11 cellular contexts compared by ENCODE assay signal in genomic region chr2:173991857-173992588, GRCh38. TPM values are rescaled to one million over a fixed set of nuclear protein-coding genes. Genes with fewer than 3 reads are reported as not detected.
DNase-seq lines count a peak whose midpoint lies in the region; ATAC-seq and TF ChIP-seq lines count a peak whose summit lies in the region.
"Had no signal": no experiment of that assay in that cellular context is flagged by ENCODE, and none has a peak within 500 bp of the region (broad histone marks: within the 10 kb centered on the region; RNA-seq: fewer than 3 reads in every experiment).

No MANE protein-coding gene starts in this region.

- DNase-seq in astrocyte of the spinal cord (ENCODE audit: low read depth, low spot score) (peak; percentile 33), hepatocyte (ENCODE audit: low spot score) (no peak), globus pallidus (ENCODE audit: low spot score) (no peak), HUDEP-2 (lab: John Stamatoyannopoulos, UW; ENCODE audit: unreplicated experiment in 76 of 76) (no peak)
- DNase-seq in natural killer cell treated with Interleukin-12 subunit alpha and Interleukin-12 subunit beta and Interleukin-15 and Interleukin-18, amount 100 ng/mL, for 72 hours (ENCODE audit: low spot score) = no peak
- no peak for DNase-seq in T-helper 2 cell treated with Interferon-gamma antibody and Interleukin-4, amounts not matched to agents 5 μg/mL and 100 μg/mL, for 36 hours (ENCODE audit: low spot score)
- DNase-seq: activated CD4-positive, alpha-beta T cell treated with anti-CD3 and anti-CD28 coated beads for 4 hours; foreskin melanocyte had no signal

- H3K4me3 Mint-ChIP-seq in natural killer cell treated with Interleukin-12 subunit alpha and Interleukin-12 subunit beta and Interleukin-15 and Interleukin-18, amount 100 ng/mL, for 72 hours = no peak overlapping the region
- no peak overlapping the region for H3K4me3 Mint-ChIP-seq in T-helper 2 cell treated with Interferon-gamma antibody and Interleukin-4, amounts not matched to agents 5 μg/mL and 100 μg/mL, for 36 hours
- H3K4me3 Mint-ChIP-seq: activated naive CD8-positive, alpha-beta T cell had no signal

- peaks cover 11 to 13% of the 10 kb centered on the region in 2 donors for H3K27me3 Mint-ChIP-seq in natural killer cell treated with Interleukin-12 subunit alpha and Interleukin-12 subunit beta and Interleukin-15 and Interleukin-18, amount 100 ng/mL, for 72 hours
- peaks cover 5% of the 10 kb centered on the region for H3K27me3 Mint-ChIP-seq in T-helper 2 cell treated with Interferon-gamma antibody and Interleukin-4, amounts not matched to agents 5 μg/mL and 100 μg/mL, for 36 hours (ENCODE audit: low read depth)
- H3K27me3 Mint-ChIP-seq: activated naive CD8-positive, alpha-beta T cell had no signal

- H3K27ac Mint-ChIP-seq in natural killer cell treated with Interleukin-12 subunit alpha and Interleukin-12 subunit beta and Interleukin-15 and Interleukin-18, amount 100 ng/mL, for 72 hours = no peak overlapping the region
- no peak overlapping the region for H3K27ac Mint-ChIP-seq in T-helper 2 cell treated with Interferon-gamma antibody and Interleukin-4, amounts not matched to agents 5 μg/mL and 100 μg/mL, for 36 hours
- H3K27ac Mint-ChIP-seq: activated naive CD8-positive, alpha-beta T cell had no signal

- H3K9me2 ChIP-seq in hepatocyte (replicated peaks; ENCODE audit: insufficient read depth) = no peaks in the 10 kb centered on the region

- in situ Hi-C loops in astrocyte of the spinal cord (cut with HindIII; ENCODE audit: low sequenced_read_pairs) = no loop called here

- H4K20me1 ChIP-seq in hepatocyte (ENCODE audit: insufficient read depth, poor library complexity, severe bottlenecking) = no peaks in the 10 kb centered on the region

- H3K4me1 Mint-ChIP-seq in natural killer cell treated with Interleukin-12 subunit alpha and Interleukin-12 subunit beta and Interleukin-15 and Interleukin-18, amount 100 ng/mL, for 72 hours (ENCODE audit: low read depth in 2 of 2) = no peaks in the 10 kb centered on the region
- peaks cover 10% of the 10 kb centered on the region for H3K4me1 Mint-ChIP-seq in T-helper 2 cell treated with Interferon-gamma antibody and Interleukin-4, amounts not matched to agents 5 μg/mL and 100 μg/mL, for 36 hours (ENCODE audit: low read depth)

- H3K27me3 ChIP-seq in hepatocyte (no peaks in the 10 kb centered on the region), stomach smooth muscle (ENCODE audit: control insufficient read depth in 1 of 2, insufficient read depth in 2 of 2, low read length in 2 of 2) (no peaks in the 10 kb centered on the region)

- 77% methylated on average over 5 of the region's 5 CpGs for WGBS in hepatocyte (ENCODE audit: low lambda C conversion rate, missing lambda C conversion rate)

- H3K27ac ChIP-seq in HEK293 (ENCODE audit: extremely low read depth, low read depth, low read length) (no peak overlapping the region), hepatocyte (no peak overlapping the region), stomach smooth muscle (ENCODE audit: low read length) (peak overlapping the region; percentile 60)

- H3K4me2 ChIP-seq in hepatocyte = peak overlapping the region; percentile 55

- POLR2A ChIA-PET in HEK293 (lab: Yijun Ruan, JAX) = interaction anchor here (0.5 kb wide), 1 partner anchor 471 kb away, joined by 3 read pairs; no protein-coding TSS in a partner anchor

- H3K9me3 ChIP-seq in HEK293 (ENCODE audit: control insufficient read depth, insufficient read depth, low read depth, low read length) (no peaks in the 10 kb centered on the region), hepatocyte (ENCODE audit: low read depth) (no peaks in the 10 kb centered on the region), stomach smooth muscle (ENCODE audit: control insufficient read depth in 2 of 2, low read length in 2 of 2) (no peaks in the 10 kb centered on the region)

- H3K36me3 ChIP-seq in HEK293 (ENCODE audit: control insufficient read depth in 2 of 2, insufficient read depth in 1 of 2, low read length in 2 of 2) = no peaks in the 10 kb centered on the region
- H3K36me3 ChIP-seq in hepatocyte (replicated peaks; ENCODE audit: insufficient read depth, low read depth) = no peaks in the 10 kb centered on the region
- no peaks in the 10 kb centered on the region for H3K36me3 ChIP-seq in stomach smooth muscle (ENCODE audit: control insufficient read depth in 2 of 2, insufficient read depth in 2 of 2, low read length in 2 of 2)

- H3K9me3 Mint-ChIP-seq in natural killer cell treated with Interleukin-12 subunit alpha and Interleukin-12 subunit beta and Interleukin-15 and Interleukin-18, amount 100 ng/mL, for 72 hours = no peaks in the 10 kb centered on the region
- H3K9me3 Mint-ChIP-seq in T-helper 2 cell treated with Interferon-gamma antibody and Interleukin-4, amounts not matched to agents 5 μg/mL and 100 μg/mL, for 36 hours = no peaks in the 10 kb centered on the region

- no peak for ATAC-seq in natural killer cell treated with Interleukin-12 subunit alpha and Interleukin-12 subunit beta and Interleukin-15 and Interleukin-18, amount 100 ng/mL, for 72 hours

- CTCF ChIA-PET in HEK293 (lab: Yijun Ruan, JAX) = interaction anchor here (0.6 kb wide), 1 partner anchor 130 kb away, joined by 3 read pairs; no protein-coding TSS in a partner anchor

- no peaks in the 10 kb centered on the region for H3K36me3 Mint-ChIP-seq in natural killer cell treated with Interleukin-12 subunit alpha and Interleukin-12 subunit beta and Interleukin-15 and Interleukin-18, amount 100 ng/mL, for 72 hours
- no peaks in the 10 kb centered on the region for H3K36me3 Mint-ChIP-seq in T-helper 2 cell treated with Interferon-gamma antibody and Interleukin-4, amounts not matched to agents 5 μg/mL and 100 μg/mL, for 36 hours (ENCODE audit: low read depth)
- H3K36me3 Mint-ChIP-seq: activated naive CD8-positive, alpha-beta T cell had no signal

- H3K79me2 ChIP-seq in hepatocyte = no peaks in the 10 kb centered on the region

- H2AFZ ChIP-seq in hepatocyte = no peak overlapping the region

- H3K9ac ChIP-seq in stomach smooth muscle (ENCODE audit: low read length in 2 of 2) = no peak overlapping the region

- H3K4me1 ChIP-seq in HEK293 (ENCODE audit: control insufficient read depth, insufficient read depth, low read length) (no peaks in the 10 kb centered on the region), hepatocyte (ENCODE audit: insufficient read depth) (peaks cover 30% of the 10 kb centered on the region), stomach smooth muscle (ENCODE audit: control insufficient read depth, insufficient read depth, low read length) (peaks cover 30% of the 10 kb centered on the region)

- TF ChIP-seq CTCF in HEK293 (tag by site-specific recombination; IDR thresholded peaks at IDR 0.05) (no peak), astrocyte of the spinal cord (IDR thresholded peaks at IDR 0.05; ENCODE audit: low read depth, low read length) (no peak), hepatocyte (IDR thresholded peaks at IDR 0.05; ENCODE audit: poor library complexity) (no peak)

- no peak overlapping the region for H3K4me3 ChIP-seq in HEK293 (ENCODE audit: low read depth, low read length)
- H3K4me3 ChIP-seq in astrocyte of the spinal cord (ENCODE audit: low read depth, low read length) = no peak overlapping the region
- no peak overlapping the region for H3K4me3 ChIP-seq in hepatocyte
- H3K4me3 ChIP-seq in stomach smooth muscle (ENCODE audit: low read length in 2 of 2) = peak overlapping the region; percentile 49 to 61

TF ChIP-seq in HEK293, 187 proteins besides CTCF, POLR2A, EP300 and RAD21:
- TF ChIP-seq ZIC2 (tag by site-specific recombination; IDR thresholded peaks at IDR 0.05) (peak; percentile 24; the same call in 1 of the 2 replicates), TSHZ1 (tag by site-specific recombination; IDR thresholded peaks at IDR 0.05; ENCODE audit: borderline replicate concordance) (no peak), ZNF677 (tag by site-specific recombination; IDR thresholded peaks at IDR 0.05) (no peak)

RNA-seq across cellular contexts. Expression of gene SP3, which starts 26.9 kb away (rescaled TPM):
- 110 and 133 TPM in 2 replicates for total RNA-seq in hepatocyte
- 37.2 and 38.6 TPM in 2 replicates for polyA plus RNA-seq in hepatocyte
- 10 to 100 TPM; 89.5 to 99.5 TPM for total RNA-seq in natural killer cell treated with Interleukin-12 subunit alpha and Interleukin-12 subunit beta and Interleukin-15 and Interleukin-18, amount 100 ng/mL, for 72 hours

Comparison
In these comparisons a context has a peak if more than half of its experiments do, and no peak if none do; other contexts are left out.
1. H3K4me3 ChIP-seq: peak in stomach smooth muscle (2 of 2); none in HEK293 (single experiment), astrocyte of the spinal cord (single experiment) and hepatocyte (single experiment).